ENCODE assay signal across 1 cellular context in genomic region chr1:59446257-59446901, GRCh38.
TF ChIP-seq lines count a peak whose summit lies in the region.

No MANE protein-coding gene starts in this region.

TF ChIP-seq in K562, 482 proteins besides CTCF, POLR2A, EP300 and RAD21 (continued from another document and continues in another):
- TF ChIP-seq CEBPZ (IDR thresholded peaks at IDR 0.05; ENCODE audit: borderline replicate concordance, low read depth, low read length), result no peak
- TF ChIP-seq SMAD1 (IDR thresholded peaks at IDR 0.05; ENCODE audit: low read depth, low read length, partially characterized antibody), result no peak
- TF ChIP-seq KLF6 (CRISPR knock-in tag; IDR thresholded peaks at IDR 0.05; ENCODE audit: borderline replicate concordance), result no peak
- no peak for TF ChIP-seq DACH1 (IDR thresholded peaks at IDR 0.05; ENCODE audit: partially characterized antibody)
- no peak for TF ChIP-seq PATZ1 (CRISPR knock-in tag; IDR thresholded peaks at IDR 0.05; ENCODE audit: borderline replicate concordance)
- no peak for TF ChIP-seq MBD2 (IDR thresholded peaks at IDR 0.05; ENCODE audit: borderline replicate concordance, low read depth)
- no peak for TF ChIP-seq ZC3H4 (CRISPR knock-in tag; IDR thresholded peaks at IDR 0.05; ENCODE audit: borderline replicate concordance)
- TF ChIP-seq ZNF165 (CRISPR knock-in tag; IDR thresholded peaks at IDR 0.05; ENCODE audit: borderline replicate concordance), result no peak
- no peak for TF ChIP-seq HMG20B (CRISPR knock-in tag; IDR thresholded peaks at IDR 0.05)
- TF ChIP-seq STAG1 (CRISPR knock-in tag; IDR thresholded peaks at IDR 0.05; ENCODE audit: borderline replicate concordance), result no peak
- TF ChIP-seq CCAR2 (IDR thresholded peaks at IDR 0.05; ENCODE audit: low read depth, low read length), result no peak
- TF ChIP-seq ZBTB33 (CRISPR knock-in tag; IDR thresholded peaks at IDR 0.05), result no peak
- no peak for TF ChIP-seq TRIM28 (IDR thresholded peaks at IDR 0.05)
- no peak for TF ChIP-seq SAP30 (IDR thresholded peaks at IDR 0.05; ENCODE audit: borderline replicate concordance, insufficient read depth, low read depth, low read length, poor library complexity, severe bottlenecking)
- TF ChIP-seq ZBTB40 (IDR thresholded peaks at IDR 0.05), result no peak
- TF ChIP-seq ZBTB40 (CRISPR knock-in tag; IDR thresholded peaks at IDR 0.05), result no peak
- no peak for TF ChIP-seq CAMTA2 (CRISPR knock-in tag; conservative IDR thresholded peaks at IDR 0.05)
- TF ChIP-seq POLR2H (tag; IDR thresholded peaks at IDR 0.05; ENCODE audit: low read depth), result no peak
- no peak for TF ChIP-seq NR0B1 (IDR thresholded peaks at IDR 0.05; ENCODE audit: partially characterized antibody)
- no peak for TF ChIP-seq ELK3 (CRISPR knock-in tag; IDR thresholded peaks at IDR 0.05)
- no peak for TF ChIP-seq KDM2B (CRISPR knock-in tag; IDR thresholded peaks at IDR 0.05)
- TF ChIP-seq MXI1 (IDR thresholded peaks at IDR 0.05; ENCODE audit: low read depth, low read length), result no peak
- no peak for TF ChIP-seq RBM17 (IDR thresholded peaks at IDR 0.05; ENCODE audit: borderline replicate concordance, low read depth, low read length)
- TF ChIP-seq U2AF2 (optimal IDR thresholded peaks at IDR 0.05; ENCODE audit: low read depth, low read length), result no peak
- no peak for TF ChIP-seq PREB (CRISPR knock-in tag; IDR thresholded peaks at IDR 0.05)
- no peak for TF ChIP-seq IRF2 (CRISPR knock-in tag; IDR thresholded peaks at IDR 0.05)
- no peak for TF ChIP-seq CREB5 (CRISPR knock-in tag; IDR thresholded peaks at IDR 0.05)
- TF ChIP-seq NCOR1 (IDR thresholded peaks at IDR 0.05), result no peak
- no peak for TF ChIP-seq THAP12 (CRISPR knock-in tag; IDR thresholded peaks at IDR 0.05)
- TF ChIP-seq ZNF717 (CRISPR knock-in tag; IDR thresholded peaks at IDR 0.05), result no peak
- no peak for TF ChIP-seq CC2D1A (IDR thresholded peaks at IDR 0.05)
- TF ChIP-seq MAFK (IDR thresholded peaks at IDR 0.05; ENCODE audit: low read length), result peak; percentile 13; the same call in 1 of the 2 replicates
- no peak for TF ChIP-seq JUNB (CRISPR knock-in tag; conservative IDR thresholded peaks at IDR 0.05)
